Comparison of ENCODE assay signal across 8 cellular contexts in genomic region chr14:106257569-106257994, GRCh38.
DNase-seq lines count a peak whose midpoint lies in the region; ATAC-seq, FAIRE-seq and TF ChIP-seq lines count a peak whose summit lies in the region.
"Not testable (repeated sequence)": the region's sequence is repeated elsewhere in the genome, so short reads cannot be mapped to it uniquely, and the experiment has no call there.

No MANE protein-coding gene starts in this region.

- not testable (repeated sequence) for H3K27ac ChIP-seq in A673 (ENCODE audit: low read depth, low read length, poor library complexity, severe bottlenecking); lung (ENCODE audit: low read depth in 1 of 2, low read length in 1 of 2)

- BruUV-seq in A673 (replicated peaks; lab: Mats Ljungman, UMichigan): not testable (repeated sequence)

- H3K27me3 ChIP-seq in A673 (replicated peaks; ENCODE audit: insufficient read depth, low read depth, low read length, poor library complexity): peaks cover 75% of the 10 kb centered on the region
- not testable (repeated sequence) for H3K27me3 ChIP-seq in bronchial epithelial cell (ENCODE audit: control insufficient read depth, insufficient read depth, low read length); lung (ENCODE audit: control insufficient read depth, insufficient read depth)

- POLR2A ChIA-PET in A673 (lab: Charles Lee; ENCODE audit: low non-redundant PET): interaction anchor here (0.6 kb wide), 1 partner anchor 1210 kb away, joined by 5 read pairs; no protein-coding TSS in a partner anchor

- H3K9me3 ChIP-seq in A673 (ENCODE audit: low read depth, low read length, poor library complexity, severe bottlenecking); lung (ENCODE audit: control insufficient read depth in 2 of 2, insufficient read depth in 1 of 2, low read length in 1 of 2): not testable (repeated sequence)

- TF ChIP-seq CTCF in A673 (conservative IDR thresholded peaks at IDR 0.05; ENCODE audit: low read depth, low read length): peak; percentile 76
- peak; percentile 20 for TF ChIP-seq CTCF in bronchial epithelial cell (IDR thresholded peaks at IDR 0.05; ENCODE audit: insufficient read depth, low read length, severe bottlenecking)
- TF ChIP-seq CTCF in lung (IDR thresholded peaks at IDR 0.05; ENCODE audit: control extremely low read depth, extremely low read depth): peak; percentile 5

- CTCF ChIA-PET in A673 (lab: Charles Lee): interaction anchor here (0.7 kb wide), 1 partner anchor 11 kb away, joined by 4 read pairs; no protein-coding TSS in a partner anchor

- intact Hi-C loops in A673 (cut with micrococcal nuclease; ENCODE audit: unreplicated experiment): loop anchor here (10.0 kb wide), 1 partner anchor 63 kb away; no protein-coding TSS in a partner anchor

- H3K4me3 ChIP-seq in A673 (ENCODE audit: low read depth, low read length, poor library complexity, severe bottlenecking); bronchial epithelial cell (ENCODE audit: low read depth, low read length); lung: not testable (repeated sequence)

- not testable (repeated sequence) for H3K4me1 ChIP-seq in A673 (ENCODE audit: insufficient read depth, low read length, poor library complexity, severe bottlenecking); lung (ENCODE audit: control insufficient read depth in 2 of 2, insufficient read depth in 2 of 2, low read length in 2 of 2)

- DNase-seq in A673 (ENCODE audit: low spot score) (peak; percentile 64), GM18507 (ENCODE audit: extremely low spot score, insufficient read length, low read depth) (peak; percentile 9), NCI-H2107 (lab: John Stamatoyannopoulos, UW) (peak; percentile 23), T follicular helper cell (ENCODE audit: low read depth) (peak; percentile 53), lung (ENCODE audit: low spot score) (peak; percentile 64)
- peak; percentile 11 for DNase-seq in activated CD8-positive, alpha-beta memory T cell treated with anti-CD3 and anti-CD28 coated beads, Interleukin-2, amount 50 U/mL, for 1 hour (ENCODE audit: extremely low read depth)
- not testable (repeated sequence) for DNase-seq in bronchial epithelial cell (ENCODE audit: low read depth)
- DNase-seq in stimulated activated CD4-positive, alpha-beta T cell treated with anti-CD3 and anti-CD28 coated beads, Interleukin-4, amount 100 ng/mL, for 48 hours (ENCODE audit: low read depth in 2 of 2): peak; percentile 70 to 89

- not testable (repeated sequence) for ATAC-seq in lung (ENCODE audit: insufficient read depth, low FRiP score)

- FAIRE-seq in GM18507 (lab: Jason Lieb, UNC); bronchial epithelial cell (lab: Jason Lieb, UNC): not testable (repeated sequence)

- H3K36me3 ChIP-seq in A673 (ENCODE audit: insufficient read depth, low read length, poor library complexity, severe bottlenecking); bronchial epithelial cell (ENCODE audit: control insufficient read depth, insufficient read depth, low read length); lung (ENCODE audit: control insufficient read depth in 2 of 2, insufficient read depth in 2 of 2, low read length in 2 of 2): not testable (repeated sequence)

- WGBS in lung, 2 donors: 32 to 34% methylated on average over 16 of the region's 16 CpGs

Comparison
In these comparisons a context has a peak if more than half of its experiments do, and no peak if none do; other contexts are left out.
1. CTCF ChIP-seq: peak in every context shown above with its lines; median percentile 76 in A673; 20 in bronchial epithelial cell; 5 in lung.